In genomic region chr1:234809857-234810245, GRCh38 we compare ENCODE assay signal across 8 cellular contexts.
DNase-seq lines count a peak whose midpoint lies in the region; ATAC-seq, FAIRE-seq and TF ChIP-seq lines count a peak whose summit lies in the region.
"Not testable (repeated sequence)": the region's sequence is repeated elsewhere in the genome, so short reads cannot be mapped to it uniquely, and the experiment has no call there.

No MANE protein-coding gene starts in this region.

- not testable (repeated sequence) for H3K27me3 Mint-ChIP-seq in astrocyte (ENCODE audit: low read depth, unreplicated experiment)

- H3K9me3 ChIP-seq in A549; IMR-90 (ENCODE audit: control insufficient read depth, insufficient read depth, low read length); astrocyte (ENCODE audit: insufficient read depth, low read depth, low read length); esophagus squamous epithelium; sigmoid colon; tibial artery: not testable (repeated sequence)

- H3K9me1 ChIP-seq in IMR-90 (ENCODE audit: insufficient read depth, low read length): not testable (repeated sequence)

- H4K8ac ChIP-seq in IMR-90 (ENCODE audit: low read depth in 2 of 2, low read length in 2 of 2): not testable (repeated sequence)

- H4K5ac ChIP-seq in IMR-90 (ENCODE audit: low read depth, low read length): not testable (repeated sequence)

- not testable (repeated sequence) for H3K4me3 Mint-ChIP-seq in astrocyte (ENCODE audit: unreplicated experiment)

- H2BK5ac ChIP-seq in IMR-90 (ENCODE audit: low read depth, low read length, poor library complexity, severe bottlenecking): peak overlapping the region; percentile 46

- H3K18ac ChIP-seq in IMR-90 (ENCODE audit: low read depth, low read length): not testable (repeated sequence)

- H3K4me2 ChIP-seq in A549: not testable (repeated sequence)
- H3K4me2 ChIP-seq in IMR-90 (ENCODE audit: low read depth, low read length) (peak overlapping the region; percentile 63), astrocyte (ENCODE audit: low read length) (peak overlapping the region; percentile 67)

- not testable (repeated sequence) for H3K36me3 ChIP-seq in IMR-90 (ENCODE audit: control insufficient read depth, insufficient read depth, low read length); astrocyte (ENCODE audit: insufficient read depth, low read length); esophagus squamous epithelium; sigmoid colon; tibial artery

- H3K4me1 Mint-ChIP-seq in astrocyte (ENCODE audit: low read depth, unreplicated experiment): not testable (repeated sequence)

- H2AK5ac ChIP-seq in IMR-90 (ENCODE audit: low read depth, low read length): peak overlapping the region; percentile 67; the same call in 1 of the 2 replicates

- not testable (repeated sequence) for H2AFZ ChIP-seq in IMR-90 (replicated peaks; ENCODE audit: low read length, poor library complexity); astrocyte (ENCODE audit: low read depth, low read length)

- H3K79me1 ChIP-seq in IMR-90 (ENCODE audit: low read depth in 1 of 2, low read length in 2 of 2): not testable (repeated sequence)

- H3K4me3 ChIP-seq in A549; IMR-90 (ENCODE audit: insufficient read depth, low read depth, low read length); astrocyte (ENCODE audit: insufficient read depth, low read depth, low read length); esophagus squamous epithelium; sigmoid colon: not testable (repeated sequence)
- H3K4me3 ChIP-seq in tibial artery: peak overlapping the region in 1 of 2 donors; percentile 23

- peak overlapping the region; percentile 4; the same call in 1 of the 2 replicates for H3K56ac ChIP-seq in IMR-90 (ENCODE audit: extremely low read depth, insufficient read depth, low read length)

- TF ChIP-seq EP300 in A549 (IDR thresholded peaks at IDR 0.05); sigmoid colon (IDR thresholded peaks at IDR 0.05): not testable (repeated sequence)

- ATAC-seq in A549: not testable (repeated sequence)
- ATAC-seq in IMR-90 (ENCODE audit: low read depth) (peak; percentile 6), Right ventricle myocardium superior (ENCODE audit: poor library complexity) (peak; percentile 40)

- H4K91ac ChIP-seq in IMR-90 (ENCODE audit: insufficient read depth, low read depth, low read length): peak overlapping the region; percentile 11; the same call in 1 of the 2 replicates

- not testable (repeated sequence) for H3K27me3 ChIP-seq in IMR-90 (ENCODE audit: control insufficient read depth, insufficient read depth, low read length); astrocyte (ENCODE audit: insufficient read depth, low read length); esophagus squamous epithelium; sigmoid colon; tibial artery

- H3K4me1 ChIP-seq in A549: peaks cover 25% of the 10 kb centered on the region
- H3K4me1 ChIP-seq in IMR-90 (ENCODE audit: control insufficient read depth, insufficient read depth, low read length); astrocyte (ENCODE audit: insufficient read depth, low read length); esophagus squamous epithelium; sigmoid colon; tibial artery: not testable (repeated sequence)

- not testable (repeated sequence) for H3K23ac ChIP-seq in IMR-90 (ENCODE audit: low read depth, low read length)

- not testable (repeated sequence) for H2AK9ac ChIP-seq in IMR-90 (replicated peaks; ENCODE audit: low read depth, low read length, poor library complexity)

- H3K9me3 Mint-ChIP-seq in astrocyte (ENCODE audit: unreplicated experiment): not testable (repeated sequence)

- H3K36me3 Mint-ChIP-seq in astrocyte (ENCODE audit: low read depth, unreplicated experiment): not testable (repeated sequence)

- peak overlapping the region; percentile 41 for H3K4ac ChIP-seq in IMR-90 (ENCODE audit: low read depth, low read length)

- H2BK15ac ChIP-seq in IMR-90 (ENCODE audit: low read depth, low read length): not testable (repeated sequence)

- H2BK120ac ChIP-seq in IMR-90 (ENCODE audit: low read depth, low read length): not testable (repeated sequence)

- FAIRE-seq in A549 (lab: Jason Lieb, UNC); astrocyte (lab: Jason Lieb, UNC): not testable (repeated sequence)

- not testable (repeated sequence) for TF ChIP-seq POLR2A in A549 (IDR thresholded peaks at IDR 0.05; ENCODE audit: low read length); IMR-90 (IDR thresholded peaks at IDR 0.05; ENCODE audit: low read depth, low read length); esophagus squamous epithelium (IDR thresholded peaks at IDR 0.05); sigmoid colon (IDR thresholded peaks at IDR 0.05)

- in situ Hi-C loops in IMR-90 (cut with MboI; ENCODE audit: low sequenced_read_pairs): not testable (repeated sequence)

- H3K27ac Mint-ChIP-seq in astrocyte (ENCODE audit: unreplicated experiment): not testable (repeated sequence)

- dilution Hi-C loops in IMR-90 (cut with HindIII; ENCODE audit: low sequenced_read_pairs, unreplicated experiment): not testable (repeated sequence)

- not testable (repeated sequence) for TF ChIP-seq CTCF in A549 (IDR thresholded peaks at IDR 0.05); IMR-90 (conservative IDR thresholded peaks at IDR 0.05; ENCODE audit: low read depth, low read length); astrocyte (IDR thresholded peaks at IDR 0.05; ENCODE audit: insufficient read depth, low read depth, low read length); esophagus squamous epithelium (IDR thresholded peaks at IDR 0.05); sigmoid colon (IDR thresholded peaks at IDR 0.05); tibial artery (IDR thresholded peaks at IDR 0.05)

- not testable (repeated sequence) for H3K79me2 ChIP-seq in astrocyte (ENCODE audit: insufficient read depth, low read length)

- H3K27ac ChIP-seq in A549: peak overlapping the region; percentile 4 to 64; a peak in 3 of 6 replicates
- H3K27ac ChIP-seq in IMR-90 (ENCODE audit: insufficient read depth, low read length): peak overlapping the region; percentile 37; the same call in 1 of the 2 replicates
- H3K27ac ChIP-seq in astrocyte (ENCODE audit: low read depth, low read length): not testable (repeated sequence)
- peak overlapping the region in 3 of 4 donors; percentile 9 to 60 (median 39) for H3K27ac ChIP-seq in esophagus squamous epithelium
- H3K27ac ChIP-seq in sigmoid colon: peak overlapping the region; percentile 49 to 67 (median 56)
- peak overlapping the region; percentile 42 to 63 for H3K27ac ChIP-seq in tibial artery

- 0 out of 2 replicates have a peak overlapping the region, but pooled peaks have one; percentile 25 for H3K14ac ChIP-seq in IMR-90 (replicated peaks; ENCODE audit: low read depth, low read length)

- H3K9ac ChIP-seq in IMR-90 (ENCODE audit: low read depth, low read length); astrocyte (ENCODE audit: low read length): not testable (repeated sequence)

- TF ChIP-seq RAD21 in A549 (conservative IDR thresholded peaks at IDR 0.05 in 1 of 2, IDR thresholded peaks at IDR 0.05 in 1 of 2); IMR-90 (IDR thresholded peaks at IDR 0.05; ENCODE audit: low read length): not testable (repeated sequence)

- DNase-seq in A549 (ENCODE audit: low read depth in 1 of 2, low spot score in 1 of 2); esophagus squamous epithelium (lab: John Stamatoyannopoulos, UW); Right ventricle myocardium superior; sigmoid colon; tibial artery: not testable (repeated sequence)
- DNase-seq in IMR-90 (peak; percentile 31), astrocyte (ENCODE audit: low read depth) (peak; percentile 39), kidney tubule cell (ENCODE audit: low spot score) (peak; percentile 13)

- peak overlapping the region; percentile 72; the same call in 1 of the 2 replicates for H2BK20ac ChIP-seq in IMR-90 (ENCODE audit: low read depth, low read length)

- POLR2A ChIA-PET in A549 (lab: Yijun Ruan, JAX); IMR-90 (lab: Charles Lee; ENCODE audit: unreplicated experiment): not testable (repeated sequence)

- WGBS in A549 (ENCODE audit: missing lambda C conversion rate): 90% methylated on average over 3 of the region's 5 CpGs
- WGBS in IMR-90 (ENCODE audit: extremely low coverage in 2 of 2, insufficient read length in 1 of 2), 2 experiments: no CpG with 5 or more reads among the region's 5 CpGs
- 56% methylated on average over 1 of the region's 5 CpGs; no CpG with 5 or more reads in 1 of the 2 donors for WGBS in esophagus squamous epithelium, 2 donors
- 90% methylated on average over 5 of the region's 5 CpGs for WGBS in sigmoid colon, 2 donors

- H4K20me1 ChIP-seq in IMR-90 (ENCODE audit: insufficient read depth, low read length); astrocyte (ENCODE audit: insufficient read depth, low read length): not testable (repeated sequence)

- not testable (repeated sequence) for BruUV-seq in IMR-90 (replicated peaks; lab: Mats Ljungman, UMichigan)

- intact Hi-C loops in IMR-90 (cut with micrococcal nuclease); esophagus squamous epithelium (cut with DNase I); Right ventricle myocardium superior (cut with DNase I); sigmoid colon (cut with DNase I); tibial artery (cut with DNase I; ENCODE audit: low total_unique reads): not testable (repeated sequence)

- CTCF ChIA-PET in A549 (lab: Yijun Ruan, JAX); IMR-90 (lab: Yijun Ruan, JAX): not testable (repeated sequence)
